ENCODE assay signal across 9 cellular contexts in the genomic region with DNA sequence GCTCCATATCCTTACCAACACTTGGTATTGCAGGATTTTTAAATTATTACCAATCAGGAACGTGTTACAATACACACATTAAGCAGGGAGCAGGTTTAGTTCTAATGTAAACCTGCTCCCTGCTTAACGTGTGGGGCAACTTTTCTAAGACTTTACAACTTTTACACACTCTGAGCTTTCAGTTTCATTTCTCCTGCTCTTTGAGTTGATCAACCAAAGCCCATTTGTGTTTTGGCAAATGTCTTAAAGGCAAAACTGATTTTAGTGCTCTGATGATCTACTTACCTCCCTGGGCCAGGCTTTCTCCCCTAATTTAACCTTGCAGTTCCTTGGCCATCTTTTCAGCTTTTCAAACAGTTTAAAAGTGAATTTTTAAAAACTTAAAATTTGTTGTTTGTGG.
DNase-seq lines count a peak whose midpoint lies in the region; ATAC-seq and TF ChIP-seq lines count a peak whose summit lies in the region.
"Had no signal": no experiment of that assay in that cellular context is flagged by ENCODE, and none has a peak within 500 bp of the region (broad histone marks: within the 10 kb centered on the region; RNA-seq: fewer than 3 reads in every experiment).

No MANE protein-coding gene starts in this region.

- no peaks in the 10 kb centered on the region for H3K4me1 ChIP-seq in mucosa of descending colon (ENCODE audit: low read depth)
- H3K4me1 ChIP-seq in osteoblast (ENCODE audit: insufficient read depth, low read length) = peaks cover 10% of the 10 kb centered on the region

- no peaks in the 10 kb centered on the region for H3K27me3 ChIP-seq in osteoblast (ENCODE audit: insufficient read depth, low read length)

- H3K9me3 Mint-ChIP-seq in activated CD4-positive, alpha-beta T cell treated with anti-CD3 and anti-CD28 coated beads for 36 hours (ENCODE audit: low read depth) = no peaks in the 10 kb centered on the region

- no peak overlapping the region for H3K4me2 ChIP-seq in osteoblast (ENCODE audit: insufficient read depth, low read length)

- no peak for ATAC-seq in activated CD4-positive, alpha-beta T cell treated with anti-CD3 and anti-CD28 coated beads for 36 hours
- ATAC-seq in GM21717 (IDR thresholded peaks at IDR 0.05; ENCODE audit: unreplicated experiment) = peak; percentile 79
- peak; percentile 73 for ATAC-seq in HG03520 (IDR thresholded peaks at IDR 0.05; ENCODE audit: unreplicated experiment)
- ATAC-seq in mucosa of descending colon = peak; percentile 81

- H3K27ac Mint-ChIP-seq in activated CD4-positive, alpha-beta T cell treated with anti-CD3 and anti-CD28 coated beads for 36 hours = peak overlapping the region; percentile 48

- peaks cover 22% of the 10 kb centered on the region for H3K4me1 Mint-ChIP-seq in activated CD4-positive, alpha-beta T cell treated with anti-CD3 and anti-CD28 coated beads for 36 hours

- CTCF ChIA-PET in activated CD4-positive, alpha-beta T cell treated with anti-CD3 and anti-CD28 coated beads for 36 hours (lab: Charles Lee) = interaction anchor here (0.7 kb wide), 1 partner anchor 31 kb away, joined by 3 read pairs; no protein-coding TSS in a partner anchor

- peaks cover 4% of the 10 kb centered on the region for H3K36me3 Mint-ChIP-seq in activated CD4-positive, alpha-beta T cell treated with anti-CD3 and anti-CD28 coated beads for 36 hours (ENCODE audit: low read depth)

- H3K36me3 ChIP-seq in mucosa of descending colon (ENCODE audit: low read depth) (no peaks in the 10 kb centered on the region), osteoblast (ENCODE audit: insufficient read depth, low read length) (no peaks in the 10 kb centered on the region)

- TF ChIP-seq CTCF in mucosa of descending colon (IDR thresholded peaks at IDR 0.05) (no peak), osteoblast (IDR thresholded peaks at IDR 0.05; ENCODE audit: extremely low read depth, low read depth, low read length) (no peak)

- H3K27me3 Mint-ChIP-seq in activated CD4-positive, alpha-beta T cell treated with anti-CD3 and anti-CD28 coated beads for 36 hours = no peaks in the 10 kb centered on the region

- H4K20me1 ChIP-seq in osteoblast (ENCODE audit: insufficient read depth, low read length) = peaks cover 11% of the 10 kb centered on the region

- H3K4me3 Mint-ChIP-seq in activated CD4-positive, alpha-beta T cell treated with anti-CD3 and anti-CD28 coated beads for 36 hours = no peak overlapping the region

- H3K4me3 ChIP-seq in mucosa of descending colon (no peak overlapping the region), osteoblast (ENCODE audit: insufficient read depth, low read length) (no peak overlapping the region)

- peaks cover 3% of the 10 kb centered on the region for H3K79me2 ChIP-seq in osteoblast (ENCODE audit: insufficient read depth, low read length)

- H3K9me3 ChIP-seq in mucosa of descending colon (no peaks in the 10 kb centered on the region), osteoblast (ENCODE audit: low read depth, low read length) (no peaks in the 10 kb centered on the region)

- DNase-seq in activated CD4-positive, alpha-beta T cell treated with anti-CD3 and anti-CD28 coated beads for 36 hours = no peak
- no peak for DNase-seq in activated CD4-positive, alpha-beta T cell treated with anti-CD3 and anti-CD28 coated beads, Interleukin-2, amount 50 U/mL, for 48 hours
- peak in 1 of 3 donors; percentile 12 for DNase-seq in mucosa of descending colon
- no peak for DNase-seq in DMS153 treated with DMSO at 0.1 percent for 48 hours (lab: John Stamatoyannopoulos, UW; ENCODE audit: unreplicated experiment)
- DNase-seq in osteoblast (ENCODE audit: insufficient read length, low spot score, missing footprints) = no peak
- DNase-seq in OCI-M2 (lab: John Stamatoyannopoulos, UW; ENCODE audit: unreplicated experiment) = no peak
- DNase-seq: NCI-H524 treated with DMSO at 0.1 percent for 48 hours had no signal

- intact Hi-C loops in activated CD4-positive, alpha-beta T cell treated with anti-CD3 and anti-CD28 coated beads for 36 hours (cut with DNase I, micrococcal nuclease) = no loop called here
- intact Hi-C loops in mucosa of descending colon (cut with DNase I, micrococcal nuclease) = no loop called here

- H2AFZ ChIP-seq in osteoblast (ENCODE audit: low read length) = no peak overlapping the region

- no peak overlapping the region for H3K27ac ChIP-seq in osteoblast (ENCODE audit: low read depth, low read length)

- POLR2A ChIA-PET in activated CD4-positive, alpha-beta T cell treated with anti-CD3 and anti-CD28 coated beads for 36 hours (lab: Charles Lee) = no interaction called here
